2 cellular contexts compared by ENCODE assay signal in the genomic region with DNA sequence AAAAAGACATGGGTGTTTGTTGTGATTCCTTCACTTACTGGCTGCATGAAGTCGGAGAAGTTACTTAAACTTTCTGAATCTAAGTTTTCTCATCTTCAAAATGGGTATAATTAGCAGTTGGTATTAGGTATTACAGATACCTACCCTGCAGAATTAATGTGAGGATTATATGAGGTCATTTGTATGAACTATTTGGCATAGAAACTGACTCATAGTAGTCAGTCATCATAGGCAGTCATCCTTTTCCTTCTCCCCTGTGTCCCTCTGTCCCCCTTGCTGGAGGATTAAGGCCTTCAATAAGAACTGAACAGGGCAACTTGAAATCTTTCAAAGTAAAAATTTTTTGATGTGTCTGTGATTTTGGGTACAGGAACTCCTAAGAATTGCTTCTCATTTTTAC.
TF ChIP-seq lines count a peak whose summit lies in the region.

No MANE protein-coding gene starts in this region.

TF ChIP-seq in IMR-90, 13 proteins besides CTCF, POLR2A, EP300 and RAD21:
- no peak for TF ChIP-seq RCOR1 (IDR thresholded peaks at IDR 0.05; ENCODE audit: insufficient replicate concordance, low read length)
- no peak for TF ChIP-seq RFX5 (IDR thresholded peaks at IDR 0.05; ENCODE audit: low read depth, low read length)
- no peak for TF ChIP-seq MXI1 (IDR thresholded peaks at IDR 0.05; ENCODE audit: borderline replicate concordance, low read depth, low read length)
- TF ChIP-seq CEBPB (IDR thresholded peaks at IDR 0.05; ENCODE audit: low read depth, low read length), result no peak

TF ChIP-seq in HEK293T, 16 proteins besides CTCF, POLR2A, EP300 and RAD21:
- TF ChIP-seq NFRKB (IDR thresholded peaks at IDR 0.05) (no peak), TARDBP (IDR thresholded peaks at IDR 0.05) (no peak)
